34 cellular contexts compared by ENCODE assay signal in genomic region chr20:41811456-41811855, GRCh38.
"Had no signal": no experiment of that assay in that cellular context is flagged by ENCODE, and none has a peak within 500 bp of the region (broad histone marks: within the 10 kb centered on the region; RNA-seq: fewer than 3 reads in every experiment).

No MANE protein-coding gene starts in this region.

- DNase-seq: Karpas-422, Kasumi-1, MG63, MM.1S, MV-4-11, NCI-H1048, NCI-H1092, NCI-H1092 treated with DMSO at 0.1 percent for 48 hours, NCI-H1105, NCI-H1105 treated with DMSO at 0.1 percent for 48 hours, NCI-H1417, NCI-H1417 treated with DMSO at 0.1 percent for 48 hours, NCI-H1436, NCI-H1436 treated with DMSO at 0.1 percent for 48 hours, NCI-H146, NCI-H1694, NCI-H1694 treated with DMSO at 0.1 percent for 48 hours, NCI-H187, NCI-H187 treated with DMSO at 0.1 percent for 48 hours, NCI-H1930, NCI-H2029, NCI-H2029 treated with DMSO at 0.1 percent for 48 hours, NCI-H2081, NCI-H2081 treated with DMSO at 0.1 percent for 48 hours, NCI-H2107, NCI-H2171, NCI-H2171 treated with DMSO at 0.1 percent for 48 hours, NCI-H2227 treated with DMSO at 0.1 percent for 48 hours, NCI-H226, NCI-H345, NCI-H446, NCI-H446 treated with DMSO at 0.1 percent for 48 hours, NCI-H510A, NCI-H510A treated with DMSO at 0.1 percent for 48 hours had no signal
